In the genomic region with DNA sequence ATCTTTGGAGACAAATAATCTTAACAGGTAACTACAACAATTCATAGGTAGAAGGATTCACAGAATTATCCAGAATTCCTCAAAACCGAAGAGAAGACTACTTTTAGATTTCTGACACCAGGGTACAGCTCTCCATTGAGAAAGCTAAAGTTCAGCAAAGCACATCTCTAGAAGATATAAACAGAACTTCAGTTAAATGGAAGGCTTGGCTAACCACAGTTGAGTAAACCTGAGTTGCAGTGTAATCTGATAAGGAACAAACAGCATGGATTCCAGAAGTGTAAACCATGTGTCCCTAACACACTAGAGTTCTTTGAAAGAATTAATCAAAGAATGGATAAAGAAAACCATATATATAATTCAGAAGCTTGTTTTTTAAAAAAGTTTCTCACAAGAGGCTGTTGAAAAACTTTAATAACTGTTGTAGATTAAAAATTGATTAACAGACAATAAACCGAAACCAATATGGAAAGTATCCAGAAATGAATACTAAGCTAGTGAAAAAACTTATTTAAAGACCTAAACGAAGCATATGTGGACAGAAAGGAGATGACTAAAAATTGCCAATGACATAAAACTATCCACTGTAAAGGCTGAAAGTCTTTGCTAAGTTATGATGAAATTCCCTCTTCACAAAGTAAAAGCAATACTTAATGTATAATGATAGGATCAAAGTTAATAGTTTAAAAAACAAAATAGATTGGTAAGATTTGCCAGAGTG, we compare ENCODE assay signal across 10 cellular contexts. TPM values are rescaled to one million over a fixed set of nuclear protein-coding genes. Genes with fewer than 3 reads are reported as not detected.
DNase-seq lines count a peak whose midpoint lies in the region; ATAC-seq and TF ChIP-seq lines count a peak whose summit lies in the region.
"Had no signal": no experiment of that assay in that cellular context is flagged by ENCODE, and none has a peak within 500 bp of the region (broad histone marks: within the 10 kb centered on the region; RNA-seq: fewer than 3 reads in every experiment).

No MANE protein-coding gene starts in this region.

- peak overlapping the region; percentile 69 to 73 for H3K4me3 ChIP-seq in duodenal mucosa (ENCODE audit: low read depth in 1 of 2, low read length in 2 of 2)
- peak overlapping the region; percentile 37 to 40 for H3K4me3 ChIP-seq in prostate gland
- H3K4me3 ChIP-seq: thyroid gland had no signal

- intact Hi-C loops in prostate gland (cut with DNase I): no loop called here

- H3K27ac ChIP-seq in duodenal mucosa (ENCODE audit: low read depth, low read length) (no peak overlapping the region), prostate gland (peak overlapping the region; percentile 49 to 81)
- H3K27ac ChIP-seq: thyroid gland had no signal

- TF ChIP-seq POLR2A in prostate gland (IDR thresholded peaks at IDR 0.05): no peak

- no peaks in the 10 kb centered on the region for H3K27me3 ChIP-seq in duodenal mucosa (ENCODE audit: control insufficient read depth in 1 of 2, insufficient read depth in 2 of 2, low read length in 2 of 2)
- H3K27me3 ChIP-seq in prostate gland (replicated peaks; ENCODE audit: insufficient read depth): no peaks in the 10 kb centered on the region
- H3K27me3 ChIP-seq: thyroid gland had no signal

- no peaks in the 10 kb centered on the region for H3K9me3 ChIP-seq in duodenal mucosa (ENCODE audit: control insufficient read depth in 1 of 2, low read length in 2 of 2)
- H3K9me3 ChIP-seq in prostate gland: no peaks in the 10 kb centered on the region
- H3K9me3 ChIP-seq: thyroid gland had no signal

- peak in 1 of 4 experiments; percentile 6 for TF ChIP-seq CTCF in prostate gland (IDR thresholded peaks at IDR 0.05)

- no peaks in the 10 kb centered on the region for H3K36me3 ChIP-seq in duodenal mucosa (ENCODE audit: control insufficient read depth in 1 of 2, insufficient read depth in 2 of 2, low read length in 2 of 2)
- H3K36me3 ChIP-seq in prostate gland: no peaks in the 10 kb centered on the region
- H3K36me3 ChIP-seq: thyroid gland had no signal

- H3K9ac ChIP-seq in duodenal mucosa (ENCODE audit: low read depth in 1 of 2, low read length in 2 of 2): peak overlapping the region in 1 of 2 donors; percentile 91

- ATAC-seq in HG03175 (IDR thresholded peaks at IDR 0.05; ENCODE audit: unreplicated experiment): no peak

- peak; percentile 23 for DNase-seq in NCI-H2107 treated with DMSO at 0.1 percent for 48 hours (lab: John Stamatoyannopoulos, UW; ENCODE audit: unreplicated experiment)
- no peak for DNase-seq in NCI-H2107 (lab: John Stamatoyannopoulos, UW)
- peak; percentile 41 for DNase-seq in OCI-M1 (lab: John Stamatoyannopoulos, UW)
- no peak for DNase-seq in prostate gland (ENCODE audit: low spot score)
- DNase-seq in cortex of kidney (lab: John Stamatoyannopoulos, UW): no peak
- DNase-seq in stimulated activated CD4-positive, alpha-beta T cell treated with anti-CD3 and anti-CD28 coated beads, Interleukin-2, amount 100 ng/mL, for 24 hours: no peak
- DNase-seq: NCI-H524, thyroid gland had no signal

- WGBS in prostate gland: 40% methylated on average over 3 of the region's 3 CpGs

- H3K4me1 ChIP-seq in duodenal mucosa (ENCODE audit: control insufficient read depth in 1 of 2, insufficient read depth in 2 of 2, low read length in 2 of 2) (peaks cover 4 to 5% of the 10 kb centered on the region in 2 donors), prostate gland (replicated peaks) (no peaks in the 10 kb centered on the region)

RNA-seq across cellular contexts. Expression of a gene that starts 4.3 kb away (rescaled TPM):
- total RNA-seq in prostate gland: 10 to 100 TPM; 29.3 to 31.9 TPM

Comparison
In these comparisons a context has a peak if more than half of its experiments do, and no peak if none do; other contexts are left out.
1. DNase-seq: peak in NCI-H2107 treated with DMSO at 0.1 percent for 48 hours (single experiment) and OCI-M1 (single experiment); none in NCI-H2107 (single experiment), prostate gland (single experiment), cortex of kidney (single experiment) and stimulated activated CD4-positive, alpha-beta T cell treated with anti-CD3 and anti-CD28 coated beads, Interleukin-2, amount 100 ng/mL, for 24 hours (0 of 2).